Comparison of ENCODE assay signal across 3 cellular contexts in the genomic region with DNA sequence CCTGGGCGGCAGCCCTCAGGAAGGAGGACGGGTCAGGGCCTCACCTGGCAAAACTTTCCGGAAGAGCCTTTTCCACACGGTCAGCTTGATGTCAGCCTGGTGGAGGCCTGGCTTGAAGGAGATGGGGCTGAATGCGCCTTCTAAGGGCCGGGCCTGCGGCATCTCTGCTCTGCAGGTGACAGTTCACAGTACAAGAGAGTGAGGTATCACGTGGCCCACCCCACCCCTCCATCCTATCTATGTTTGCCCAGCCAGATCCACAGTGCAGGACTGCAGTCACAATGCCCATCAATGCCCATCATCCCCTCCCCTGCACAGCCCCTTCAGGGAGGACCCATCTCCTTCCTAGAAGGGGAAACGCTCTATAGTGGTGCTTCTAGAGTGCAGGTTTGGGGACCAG.
TF ChIP-seq lines count a peak whose summit lies in the region.

No MANE protein-coding gene starts in this region.

TF ChIP-seq in IMR-90, 13 proteins besides CTCF, POLR2A, EP300 and RAD21:
- TF ChIP-seq MAZ (IDR thresholded peaks at IDR 0.05; ENCODE audit: borderline replicate concordance, low read depth, low read length) (no peak), CHD1 (IDR thresholded peaks at IDR 0.05; ENCODE audit: low read depth, low read length) (no peak), CEBPB (IDR thresholded peaks at IDR 0.05; ENCODE audit: low read depth, low read length) (no peak), RCOR1 (IDR thresholded peaks at IDR 0.05; ENCODE audit: insufficient replicate concordance, low read length) (no peak), RFX5 (IDR thresholded peaks at IDR 0.05; ENCODE audit: low read depth, low read length) (no peak), MXI1 (IDR thresholded peaks at IDR 0.05; ENCODE audit: borderline replicate concordance, low read depth, low read length) (no peak), BHLHE40 (IDR thresholded peaks at IDR 0.05; ENCODE audit: low read depth, low read length) (no peak), SMC3 (IDR thresholded peaks at IDR 0.05; ENCODE audit: low read depth, low read length) (no peak), FOS (IDR thresholded peaks at IDR 0.05; ENCODE audit: low read depth, low read length) (no peak), MAFK (IDR thresholded peaks at IDR 0.05; ENCODE audit: low read depth, low read length) (no peak), NFE2L2 (IDR thresholded peaks at IDR 0.05; ENCODE audit: low read depth, low read length) (no peak)
- TF ChIP-seq, protein P1, sequence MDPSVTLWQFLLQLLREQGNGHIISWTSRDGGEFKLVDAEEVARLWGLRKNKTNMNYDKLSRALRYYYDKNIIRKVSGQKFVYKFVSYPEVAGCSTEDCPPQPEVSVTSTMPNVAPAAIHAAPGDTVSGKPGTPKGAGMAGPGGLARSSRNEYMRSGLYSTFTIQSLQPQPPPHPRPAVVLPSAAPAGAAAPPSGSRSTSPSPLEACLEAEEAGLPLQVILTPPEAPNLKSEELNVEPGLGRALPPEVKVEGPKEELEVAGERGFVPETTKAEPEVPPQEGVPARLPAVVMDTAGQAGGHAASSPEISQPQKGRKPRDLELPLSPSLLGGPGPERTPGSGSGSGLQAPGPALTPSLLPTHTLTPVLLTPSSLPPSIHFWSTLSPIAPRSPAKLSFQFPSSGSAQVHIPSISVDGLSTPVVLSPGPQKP (IDR thresholded peaks at IDR 0.05; ENCODE audit: borderline replicate concordance, low read depth, low read length), result no peak
- TF ChIP-seq, protein P2, sequence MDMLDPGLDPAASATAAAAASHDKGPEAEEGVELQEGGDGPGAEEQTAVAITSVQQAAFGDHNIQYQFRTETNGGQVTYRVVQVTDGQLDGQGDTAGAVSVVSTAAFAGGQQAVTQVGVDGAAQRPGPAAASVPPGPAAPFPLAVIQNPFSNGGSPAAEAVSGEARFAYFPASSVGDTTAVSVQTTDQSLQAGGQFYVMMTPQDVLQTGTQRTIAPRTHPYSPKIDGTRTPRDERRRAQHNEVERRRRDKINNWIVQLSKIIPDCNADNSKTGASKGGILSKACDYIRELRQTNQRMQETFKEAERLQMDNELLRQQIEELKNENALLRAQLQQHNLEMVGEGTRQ (IDR thresholded peaks at IDR 0.05; ENCODE audit: low read depth, low read length), result no peak
TF ChIP-seq in IMR-90: peak in this region for 0.

TF ChIP-seq in WTC11, 78 proteins besides CTCF, POLR2A, EP300 and RAD21 (continues in another document):
- TF ChIP-seq NR1H2 (CRISPR knock-in tag; IDR thresholded peaks at IDR 0.05), result no peak
- TF ChIP-seq, protein P3, sequence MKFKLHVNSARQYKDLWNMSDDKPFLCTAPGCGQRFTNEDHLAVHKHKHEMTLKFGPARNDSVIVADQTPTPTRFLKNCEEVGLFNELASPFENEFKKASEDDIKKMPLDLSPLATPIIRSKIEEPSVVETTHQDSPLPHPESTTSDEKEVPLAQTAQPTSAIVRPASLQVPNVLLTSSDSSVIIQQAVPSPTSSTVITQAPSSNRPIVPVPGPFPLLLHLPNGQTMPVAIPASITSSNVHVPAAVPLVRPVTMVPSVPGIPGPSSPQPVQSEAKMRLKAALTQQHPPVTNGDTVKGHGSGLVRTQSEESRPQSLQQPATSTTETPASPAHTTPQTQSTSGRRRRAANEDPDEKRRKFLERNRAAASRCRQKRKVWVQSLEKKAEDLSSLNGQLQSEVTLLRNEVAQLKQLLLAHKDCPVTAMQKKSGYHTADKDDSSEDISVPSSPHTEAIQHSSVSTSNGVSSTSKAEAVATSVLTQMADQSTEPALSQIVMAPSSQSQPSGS (CRISPR knock-in tag; IDR thresholded peaks at IDR 0.05; ENCODE audit: borderline replicate concordance, low read depth), result no peak
- TF ChIP-seq HMGA2 (CRISPR knock-in tag; IDR thresholded peaks at IDR 0.05), result no peak
- no peak for TF ChIP-seq ZNF263 (CRISPR knock-in tag; IDR thresholded peaks at IDR 0.05; ENCODE audit: low read depth)
- no peak for TF ChIP-seq NFE2L1 (CRISPR knock-in tag; IDR thresholded peaks at IDR 0.05)
- TF ChIP-seq MXD4 (CRISPR knock-in tag; IDR thresholded peaks at IDR 0.05; ENCODE audit: borderline replicate concordance), result no peak
- TF ChIP-seq, protein P4, sequence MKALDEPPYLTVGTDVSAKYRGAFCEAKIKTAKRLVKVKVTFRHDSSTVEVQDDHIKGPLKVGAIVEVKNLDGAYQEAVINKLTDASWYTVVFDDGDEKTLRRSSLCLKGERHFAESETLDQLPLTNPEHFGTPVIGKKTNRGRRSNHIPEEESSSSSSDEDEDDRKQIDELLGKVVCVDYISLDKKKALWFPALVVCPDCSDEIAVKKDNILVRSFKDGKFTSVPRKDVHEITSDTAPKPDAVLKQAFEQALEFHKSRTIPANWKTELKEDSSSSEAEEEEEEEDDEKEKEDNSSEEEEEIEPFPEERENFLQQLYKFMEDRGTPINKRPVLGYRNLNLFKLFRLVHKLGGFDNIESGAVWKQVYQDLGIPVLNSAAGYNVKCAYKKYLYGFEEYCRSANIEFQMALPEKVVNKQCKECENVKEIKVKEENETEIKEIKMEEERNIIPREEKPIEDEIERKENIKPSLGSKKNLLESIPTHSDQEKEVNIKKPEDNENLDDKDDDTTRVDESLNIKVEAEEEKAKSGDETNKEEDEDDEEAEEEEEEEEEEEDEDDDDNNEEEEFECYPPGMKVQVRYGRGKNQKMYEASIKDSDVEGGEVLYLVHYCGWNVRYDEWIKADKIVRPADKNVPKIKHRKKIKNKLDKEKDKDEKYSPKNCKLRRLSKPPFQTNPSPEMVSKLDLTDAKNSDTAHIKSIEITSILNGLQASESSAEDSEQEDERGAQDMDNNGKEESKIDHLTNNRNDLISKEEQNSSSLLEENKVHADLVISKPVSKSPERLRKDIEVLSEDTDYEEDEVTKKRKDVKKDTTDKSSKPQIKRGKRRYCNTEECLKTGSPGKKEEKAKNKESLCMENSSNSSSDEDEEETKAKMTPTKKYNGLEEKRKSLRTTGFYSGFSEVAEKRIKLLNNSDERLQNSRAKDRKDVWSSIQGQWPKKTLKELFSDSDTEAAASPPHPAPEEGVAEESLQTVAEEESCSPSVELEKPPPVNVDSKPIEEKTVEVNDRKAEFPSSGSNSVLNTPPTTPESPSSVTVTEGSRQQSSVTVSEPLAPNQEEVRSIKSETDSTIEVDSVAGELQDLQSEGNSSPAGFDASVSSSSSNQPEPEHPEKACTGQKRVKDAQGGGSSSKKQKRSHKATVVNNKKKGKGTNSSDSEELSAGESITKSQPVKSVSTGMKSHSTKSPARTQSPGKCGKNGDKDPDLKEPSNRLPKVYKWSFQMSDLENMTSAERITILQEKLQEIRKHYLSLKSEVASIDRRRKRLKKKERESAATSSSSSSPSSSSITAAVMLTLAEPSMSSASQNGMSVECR (CRISPR knock-in tag; IDR thresholded peaks at IDR 0.05; ENCODE audit: borderline replicate concordance), result no peak
- TF ChIP-seq CBFB (CRISPR knock-in tag; IDR thresholded peaks at IDR 0.05; ENCODE audit: low read depth), result no peak
- TF ChIP-seq FOXJ3 (CRISPR knock-in tag; IDR thresholded peaks at IDR 0.05; ENCODE audit: borderline replicate concordance), result no peak
- TF ChIP-seq, protein P5, sequence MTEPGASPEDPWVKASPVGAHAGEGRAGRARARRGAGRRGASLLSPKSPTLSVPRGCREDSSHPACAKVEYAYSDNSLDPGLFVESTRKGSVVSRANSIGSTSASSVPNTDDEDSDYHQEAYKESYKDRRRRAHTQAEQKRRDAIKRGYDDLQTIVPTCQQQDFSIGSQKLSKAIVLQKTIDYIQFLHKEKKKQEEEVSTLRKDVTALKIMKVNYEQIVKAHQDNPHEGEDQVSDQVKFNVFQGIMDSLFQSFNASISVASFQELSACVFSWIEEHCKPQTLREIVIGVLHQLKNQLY (CRISPR knock-in tag; IDR thresholded peaks at IDR 0.05), result no peak
- TF ChIP-seq, protein P6, sequence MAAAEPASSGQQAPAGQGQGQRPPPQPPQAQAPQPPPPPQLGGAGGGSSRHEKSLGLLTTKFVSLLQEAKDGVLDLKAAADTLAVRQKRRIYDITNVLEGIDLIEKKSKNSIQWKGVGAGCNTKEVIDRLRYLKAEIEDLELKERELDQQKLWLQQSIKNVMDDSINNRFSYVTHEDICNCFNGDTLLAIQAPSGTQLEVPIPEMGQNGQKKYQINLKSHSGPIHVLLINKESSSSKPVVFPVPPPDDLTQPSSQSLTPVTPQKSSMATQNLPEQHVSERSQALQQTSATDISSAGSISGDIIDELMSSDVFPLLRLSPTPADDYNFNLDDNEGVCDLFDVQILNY (CRISPR knock-in tag; IDR thresholded peaks at IDR 0.05), result no peak
- no peak for TF ChIP-seq ZNF317 (CRISPR knock-in tag; IDR thresholded peaks at IDR 0.05; ENCODE audit: borderline replicate concordance, low read depth)
- TF ChIP-seq, protein P7, sequence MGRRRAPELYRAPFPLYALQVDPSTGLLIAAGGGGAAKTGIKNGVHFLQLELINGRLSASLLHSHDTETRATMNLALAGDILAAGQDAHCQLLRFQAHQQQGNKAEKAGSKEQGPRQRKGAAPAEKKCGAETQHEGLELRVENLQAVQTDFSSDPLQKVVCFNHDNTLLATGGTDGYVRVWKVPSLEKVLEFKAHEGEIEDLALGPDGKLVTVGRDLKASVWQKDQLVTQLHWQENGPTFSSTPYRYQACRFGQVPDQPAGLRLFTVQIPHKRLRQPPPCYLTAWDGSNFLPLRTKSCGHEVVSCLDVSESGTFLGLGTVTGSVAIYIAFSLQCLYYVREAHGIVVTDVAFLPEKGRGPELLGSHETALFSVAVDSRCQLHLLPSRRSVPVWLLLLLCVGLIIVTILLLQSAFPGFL (CRISPR knock-in tag; IDR thresholded peaks at IDR 0.05; ENCODE audit: borderline replicate concordance), result no peak
- no peak for TF ChIP-seq TEAD4 (CRISPR knock-in tag; IDR thresholded peaks at IDR 0.05)

TF ChIP-seq in H1, 55 proteins besides CTCF, POLR2A, EP300 and RAD21:
- TF ChIP-seq TEAD4 (IDR thresholded peaks at IDR 0.05; ENCODE audit: low read depth, low read length), result no peak
- no peak for TF ChIP-seq BCL11A (IDR thresholded peaks at IDR 0.05; ENCODE audit: low read depth in 2 of 2, low read length in 2 of 2)
- no peak for TF ChIP-seq CEBPB (IDR thresholded peaks at IDR 0.05; ENCODE audit: low read depth, low read length)
- no peak for TF ChIP-seq BRCA1 (IDR thresholded peaks at IDR 0.05; ENCODE audit: low read depth, low read length)
- TF ChIP-seq KDM5A (IDR thresholded peaks at IDR 0.05; ENCODE audit: low read length), result no peak
- TF ChIP-seq JUND (IDR thresholded peaks at IDR 0.05; ENCODE audit: low read length), result no peak
- no peak for TF ChIP-seq SP2 (IDR thresholded peaks at IDR 0.05; ENCODE audit: low read length)
- TF ChIP-seq BACH1 (IDR thresholded peaks at IDR 0.05; ENCODE audit: low read length), result no peak
- no peak for TF ChIP-seq NRF1 (IDR thresholded peaks at IDR 0.05; ENCODE audit: low read depth, low read length)
- TF ChIP-seq NANOG (IDR thresholded peaks at IDR 0.05; ENCODE audit: insufficient read depth, low read depth, low read length, poor library complexity, severe bottlenecking), result no peak
